ENCODE assay signal across 8 cellular contexts in the genomic region with DNA sequence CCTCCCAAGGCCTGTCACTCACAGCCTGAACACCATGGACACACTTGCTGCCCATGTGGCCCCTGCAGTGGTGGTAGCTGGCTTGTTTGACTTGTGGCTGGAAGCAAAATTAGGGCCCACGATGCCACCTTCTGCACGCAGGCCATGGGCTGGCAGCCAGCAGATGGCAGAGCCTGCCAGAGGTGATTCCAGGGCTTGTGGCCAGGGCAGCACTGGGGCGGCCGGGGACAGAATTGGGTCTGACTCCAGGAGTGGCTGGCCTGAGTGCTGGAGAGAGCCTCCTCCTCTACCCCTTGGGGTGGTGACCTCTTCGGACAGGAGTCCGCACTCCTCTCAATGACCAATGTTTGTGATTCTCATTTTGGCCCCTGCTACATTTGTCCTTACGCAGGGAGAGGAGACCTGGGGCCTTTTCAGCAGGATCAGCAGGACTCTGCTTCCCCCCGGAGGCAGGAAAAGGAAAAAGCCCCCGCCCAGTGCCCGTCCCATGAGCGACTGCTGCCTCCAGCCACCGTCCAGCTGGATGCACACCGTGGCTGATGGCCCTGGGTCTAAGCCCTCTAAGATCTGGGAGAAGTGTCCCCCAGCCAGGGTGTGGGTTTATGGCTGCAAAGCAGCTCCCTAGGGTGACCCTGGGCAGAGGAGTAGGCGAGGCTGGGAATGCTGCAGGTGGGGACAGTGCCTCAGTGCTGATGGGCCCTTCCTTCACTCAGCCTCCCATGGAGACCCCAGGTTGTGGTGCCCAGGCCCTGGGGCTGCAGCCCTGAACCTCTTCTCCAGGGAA. TPM values are rescaled to one million over a fixed set of nuclear protein-coding genes. Genes with fewer than 3 reads are reported as not detected.
DNase-seq lines count a peak whose midpoint lies in the region; ATAC-seq, FAIRE-seq and TF ChIP-seq lines count a peak whose summit lies in the region.

No MANE protein-coding gene starts in this region.

- WGBS in ovary, 3 donors: 34 to 39% (median 36%) methylated on average over 14 of the region's 14 CpGs

- TF ChIP-seq CTCF in Loucy (conservative IDR thresholded peaks at IDR 0.05; ENCODE audit: low read length): peak; percentile 59
- peak; percentile 9 to 91 (median 67) for TF ChIP-seq CTCF in ovary (IDR thresholded peaks at IDR 0.05)

- no peak for ATAC-seq in activated T-cell treated with anti-CD3 and anti-CD28 coated beads, Interleukin-2, amount 50 U/mL, for 72 hours (replicated peaks in 1 of 2)
- ATAC-seq in HG03571 (IDR thresholded peaks at IDR 0.05; ENCODE audit: unreplicated experiment): no peak

- H3K9me3 Mint-ChIP-seq in activated T-cell treated with anti-CD3 and anti-CD28 coated beads, Interleukin-2, amount 50 U/mL, for 72 hours: peaks cover 0 to 1% of the 10 kb centered on the region in 2 donors

- H3K4me1 Mint-ChIP-seq in activated T-cell treated with anti-CD3 and anti-CD28 coated beads, Interleukin-2, amount 50 U/mL, for 72 hours (ENCODE audit: low read depth): peaks cover 82% of the 10 kb centered on the region

- H3K27me3 Mint-ChIP-seq in activated T-cell treated with anti-CD3 and anti-CD28 coated beads, Interleukin-2, amount 50 U/mL, for 72 hours (ENCODE audit: low read depth): no peaks in the 10 kb centered on the region

- peak overlapping the region; percentile 31 to 67 for H3K27ac ChIP-seq in ovary

- peak overlapping the region; percentile 75 for H3K4me3 ChIP-seq in Loucy (ENCODE audit: low read length, poor library complexity, severe bottlenecking)
- no peak overlapping the region for H3K4me3 ChIP-seq in ovary

- H3K9me2 ChIP-seq in Loucy (replicated peaks; ENCODE audit: low read depth, low read length): no peaks in the 10 kb centered on the region

- H3K36me3 ChIP-seq in Loucy (ENCODE audit: insufficient read depth, low read length) (no peaks in the 10 kb centered on the region), ovary (no peaks in the 10 kb centered on the region)

- H3K27ac Mint-ChIP-seq in activated T-cell treated with anti-CD3 and anti-CD28 coated beads, Interleukin-2, amount 50 U/mL, for 72 hours: peak overlapping the region; percentile 100

- no peak for FAIRE-seq in frontal cortex (lab: Jason Lieb, UNC)

- H3K9me3 ChIP-seq in Loucy (ENCODE audit: insufficient read depth, low read depth, low read length): no peaks in the 10 kb centered on the region
- H3K9me3 ChIP-seq in ovary: no peaks in the 10 kb centered on the region

- peaks cover 46% of the 10 kb centered on the region for H3K79me2 ChIP-seq in Loucy (ENCODE audit: insufficient read depth, low read length)

- no peak for TF ChIP-seq EP300 in ovary (IDR thresholded peaks at IDR 0.05)

- intact Hi-C loops in ovary (cut with DNase I): loop anchor here (2.0 to 10.0 kb wide), 6 partner anchors 53 to 363 kb away; partner anchors contain the start of genes ANAPC16 (in 1 of the 4), ASCC1 (in 1 of the 4), CHST3 (in 1 of the 4) and DDIT4 (in 1 of the 4)

- no peaks in the 10 kb centered on the region for H3K27me3 ChIP-seq in Loucy (ENCODE audit: insufficient read depth, low read length, poor library complexity, severe bottlenecking)
- H3K27me3 ChIP-seq in ovary: no peaks in the 10 kb centered on the region

- peaks cover 61% of the 10 kb centered on the region for H3K4me1 ChIP-seq in Loucy (ENCODE audit: insufficient read depth, low read length, poor library complexity, severe bottlenecking)
- H3K4me1 ChIP-seq in ovary (ENCODE audit: insufficient read depth): peaks cover 29% of the 10 kb centered on the region

- H4K20me1 ChIP-seq in Loucy (ENCODE audit: insufficient read depth, low read length, poor library complexity, severe bottlenecking): no peaks in the 10 kb centered on the region

- peaks cover 6 to 7% of the 10 kb centered on the region in 2 donors for H3K36me3 Mint-ChIP-seq in activated T-cell treated with anti-CD3 and anti-CD28 coated beads, Interleukin-2, amount 50 U/mL, for 72 hours (ENCODE audit: insufficient read depth in 2 of 2)

- H3K4me3 Mint-ChIP-seq in activated T-cell treated with anti-CD3 and anti-CD28 coated beads, Interleukin-2, amount 50 U/mL, for 72 hours: peak overlapping the region; percentile 99 to 100

- DNase-seq in NCI-H510A treated with DMSO at 0.1 percent for 48 hours (lab: John Stamatoyannopoulos, UW) (peak; percentile 43), NCI-H510A (lab: John Stamatoyannopoulos, UW) (no peak), frontal cortex (ENCODE audit: low spot score in 2 of 2) (peak; percentile 62 to 70), ovary (peak; percentile 75 to 81 (median 77)), CD1c-positive myeloid dendritic cell (ENCODE audit: extremely low spot score) (no peak)
- peak; percentile 57 to 72 for DNase-seq in activated T-cell treated with anti-CD3 and anti-CD28 coated beads, Interleukin-2, amount 50 U/mL, for 72 hours

- TF ChIP-seq POLR2A in ovary (IDR thresholded peaks at IDR 0.05): no peak

- H3F3A ChIP-seq in Loucy (ENCODE audit: low read depth): peaks cover 8% of the 10 kb centered on the region; the same call in 1 of the 2 replicates

- peak overlapping the region; percentile 82 for H3K4me2 ChIP-seq in Loucy (ENCODE audit: low read depth, low read length, poor library complexity, severe bottlenecking)

- no peak overlapping the region for H2AFZ ChIP-seq in Loucy (ENCODE audit: low read length)

- H3K9ac ChIP-seq in Loucy (ENCODE audit: low read depth, low read length, poor library complexity, severe bottlenecking): peak overlapping the region; percentile 81

RNA-seq across cellular contexts. Expression of gene DNAJB12, which starts 26.5 kb away (rescaled TPM):
- total RNA-seq in activated T-cell treated with anti-CD3 and anti-CD28 coated beads, Interleukin-2, amount 50 U/mL, for 72 hours: 10 to 100 TPM; 24.1 to 25.2 TPM
- total RNA-seq in frontal cortex (14.3 TPM), ovary (10 to 100 TPM; 27.6 to 46.4 (median 33.1) TPM)
- polyA plus RNA-seq in ovary: 10 to 100 TPM; 27.5 to 32.0 TPM

RNA-seq across cellular contexts. Expression of gene DDIT4, which starts 54.5 kb away (rescaled TPM):
- total RNA-seq in activated T-cell treated with anti-CD3 and anti-CD28 coated beads, Interleukin-2, amount 50 U/mL, for 72 hours: 1,000 to 10,000 TPM; 1,119 to 1,202 TPM
- total RNA-seq in frontal cortex (26.5 TPM), ovary (1,000 to 10,000 TPM in 2 of 7 donors, 100 to 1,000 TPM in 5; 229 to 1,952 (median 524) TPM)
- polyA plus RNA-seq in ovary: 100 to 1,000 TPM in 1 of 2 donors, 10 to 100 TPM in 1; 46.6 to 529 TPM

Comparison
In these comparisons a context has a peak if more than half of its experiments do, and no peak if none do; other contexts are left out.
1. DNase-seq: peak in NCI-H510A treated with DMSO at 0.1 percent for 48 hours (single experiment), activated T-cell treated with anti-CD3 and anti-CD28 coated beads, Interleukin-2, amount 50 U/mL, for 72 hours (2 of 2), frontal cortex (2 of 2) and ovary (5 of 5); none in NCI-H510A (single experiment) and CD1c-positive myeloid dendritic cell (single experiment).